Comparison of ENCODE assay signal across 13 cellular contexts in the genomic region with DNA sequence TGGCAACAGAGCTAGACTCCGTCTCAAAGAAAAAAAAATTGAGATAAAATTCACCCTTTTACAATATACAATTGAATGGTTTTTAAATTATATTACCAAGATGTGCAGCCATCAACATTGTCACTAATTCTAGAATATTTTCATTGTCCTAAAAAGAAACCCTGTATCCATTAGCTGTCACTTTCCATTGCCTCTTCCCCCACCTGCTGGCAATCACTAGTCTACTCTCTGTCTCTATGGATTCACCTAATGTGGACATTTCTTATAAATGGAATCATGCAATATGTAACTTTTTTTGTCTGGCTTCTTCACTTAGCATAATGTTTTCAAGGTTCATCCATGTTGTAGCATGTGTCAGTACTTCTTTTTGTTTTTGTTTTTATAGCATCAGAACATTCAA.
"Had no signal": no experiment of that assay in that cellular context is flagged by ENCODE, and none has a peak within 500 bp of the region (broad histone marks: within the 10 kb centered on the region; RNA-seq: fewer than 3 reads in every experiment).

No MANE protein-coding gene starts in this region.

- H3K27ac Mint-ChIP-seq: activated CD8-positive, alpha-beta memory T cell treated with anti-CD3 and anti-CD28 coated beads, Interleukin-2, amount 10 ng/mL, durations not matched to agents 7 days and 5 days; activated naive CD8-positive, alpha-beta T cell treated with anti-CD3 and anti-CD28 coated beads for 36 hours; activated T-cell treated with anti-CD3 and anti-CD28 coated beads, Interleukin-2, amount 50 U/mL, for 24 hours; T-helper 2 cell treated with Interferon-gamma antibody and Interleukin-4, amounts not matched to agents 5 μg/mL and 100 μg/mL, for 36 hours; type B pancreatic cell had no signal

- H3K4me2 ChIP-seq: hepatocyte had no signal

- H3K4me1 Mint-ChIP-seq: activated naive CD8-positive, alpha-beta T cell treated with anti-CD3 and anti-CD28 coated beads for 36 hours had no signal

- H3K9me3 ChIP-seq: sigmoid colon had no signal

- H3K4me3 ChIP-seq: hepatocyte, sigmoid colon had no signal

- H3K36me3 ChIP-seq: brain microvascular endothelial cell had no signal

- H3K4me3 Mint-ChIP-seq: activated CD8-positive, alpha-beta memory T cell treated with anti-CD3 and anti-CD28 coated beads, Interleukin-2, amount 10 ng/mL, durations not matched to agents 7 days and 5 days; activated naive CD8-positive, alpha-beta T cell treated with anti-CD3 and anti-CD28 coated beads for 36 hours; activated T-cell treated with anti-CD3 and anti-CD28 coated beads, Interleukin-2, amount 50 U/mL, for 24 hours; T-helper 2 cell treated with Interferon-gamma antibody and Interleukin-4, amounts not matched to agents 5 μg/mL and 100 μg/mL, for 36 hours; type B pancreatic cell had no signal

- DNase-seq: activated CD4-positive, alpha-beta T cell treated with anti-CD3 and anti-CD28 coated beads, Interleukin-2, amount 50 U/mL, for 48 hours; activated CD4-positive, CD25-positive, alpha-beta regulatory T cell treated with anti-CD3 and anti-CD28 coated beads, Interleukin-2, amount 50 U/mL, for 72 hours; activated CD8-positive, alpha-beta memory T cell treated with anti-CD3 and anti-CD28 coated beads, Interleukin-2, amount 10 ng/mL, durations not matched to agents 7 days and 5 days; activated effector memory CD4-positive, alpha-beta T cell treated with anti-CD3 and anti-CD28 coated beads, Interleukin-2, amount 50 U/mL, for 16 hours; activated naive CD8-positive, alpha-beta T cell treated with anti-CD3 and anti-CD28 coated beads for 36 hours; activated T-cell treated with anti-CD3 and anti-CD28 coated beads, Interleukin-2, amount 50 U/mL, for 24 hours; brain microvascular endothelial cell; sigmoid colon; stimulated activated CD4-positive, alpha-beta T cell treated with anti-CD3 and anti-CD28 coated beads, Interleukin-2, amount 100 ng/mL, for 24 hours; stimulated activated naive CD4-positive, alpha-beta T cell treated with Interleukin-2 at 50 U/mL for 16 hours had no signal

- H3K27me3 ChIP-seq: brain microvascular endothelial cell, hepatocyte, sigmoid colon had no signal

- H2AFZ ChIP-seq: hepatocyte had no signal

- ATAC-seq: activated CD8-positive, alpha-beta memory T cell treated with anti-CD3 and anti-CD28 coated beads, Interleukin-2, amount 10 ng/mL, durations not matched to agents 7 days and 5 days had no signal

- H3K9me3 Mint-ChIP-seq: activated naive CD8-positive, alpha-beta T cell treated with anti-CD3 and anti-CD28 coated beads for 36 hours; activated T-cell treated with anti-CD3 and anti-CD28 coated beads, Interleukin-2, amount 50 U/mL, for 24 hours; T-helper 2 cell treated with Interferon-gamma antibody and Interleukin-4, amounts not matched to agents 5 μg/mL and 100 μg/mL, for 36 hours; type B pancreatic cell had no signal

- H3K4me1 ChIP-seq: sigmoid colon had no signal

- H3K27me3 Mint-ChIP-seq: activated CD8-positive, alpha-beta memory T cell treated with anti-CD3 and anti-CD28 coated beads, Interleukin-2, amount 10 ng/mL, durations not matched to agents 7 days and 5 days; activated naive CD8-positive, alpha-beta T cell treated with anti-CD3 and anti-CD28 coated beads for 36 hours; activated T-cell treated with anti-CD3 and anti-CD28 coated beads, Interleukin-2, amount 50 U/mL, for 24 hours; type B pancreatic cell had no signal

- H3K79me2 ChIP-seq: hepatocyte had no signal

- H3K27ac ChIP-seq: brain microvascular endothelial cell, hepatocyte, sigmoid colon had no signal
